ENCODE assay signal across 1 cellular context in genomic region chr4:110640608-110641007, GRCh38.
TF ChIP-seq lines count a peak whose summit lies in the region.

No MANE protein-coding gene starts in this region.

TF ChIP-seq in H1, 55 proteins besides CTCF, POLR2A, EP300 and RAD21:
- TF ChIP-seq ZNF274 (IDR thresholded peaks at IDR 0.05; ENCODE audit: borderline replicate concordance, extremely low read depth, low read length) (no peak), SUZ12 (IDR thresholded peaks at IDR 0.05; ENCODE audit: low read length) (no peak), SIN3A (conservative IDR thresholded peaks at IDR 0.05 in 1 of 2, IDR thresholded peaks at IDR 0.05 in 1 of 2; ENCODE audit: low read depth in 1 of 2, low read length in 2 of 2) (no peak), ASH2L (IDR thresholded peaks at IDR 0.05; ENCODE audit: low read length) (no peak), EGR1 (IDR thresholded peaks at IDR 0.05; ENCODE audit: borderline replicate concordance, low read depth, low read length) (no peak), TAF7 (optimal IDR thresholded peaks at IDR 0.05; ENCODE audit: borderline replicate concordance, low read depth, low read length) (no peak), KDM5A (IDR thresholded peaks at IDR 0.05; ENCODE audit: low read length) (no peak), CBX8 (IDR thresholded peaks at IDR 0.05; ENCODE audit: borderline replicate concordance, low read depth, low read length) (no peak), TEAD4 (IDR thresholded peaks at IDR 0.05; ENCODE audit: low read depth, low read length) (no peak), GTF2F1 (IDR thresholded peaks at IDR 0.05; ENCODE audit: borderline replicate concordance, low read depth, low read length) (no peak), SRF (IDR thresholded peaks at IDR 0.05; ENCODE audit: low read depth, low read length) (no peak), CHD7 (IDR thresholded peaks at IDR 0.05; ENCODE audit: insufficient replicate concordance, low read length) (no peak), CBX5 (IDR thresholded peaks at IDR 0.05; ENCODE audit: low read depth, low read length) (no peak), E2F6 (IDR thresholded peaks at IDR 0.05) (no peak), CHD1 (IDR thresholded peaks at IDR 0.05; ENCODE audit: low read depth, low read length) (no peak), KDM4A (IDR thresholded peaks at IDR 0.05; ENCODE audit: low read depth, low read length, severe bottlenecking) (no peak), POLR2AphosphoS5 (IDR thresholded peaks at IDR 0.05; ENCODE audit: low read depth, low read length) (no peak), SIRT6 (IDR thresholded peaks at IDR 0.05; ENCODE audit: low read length) (no peak), ATF2 (IDR thresholded peaks at IDR 0.05; ENCODE audit: low read length) (no peak)
